1 cellular context compared by ENCODE assay signal in the genomic region with DNA sequence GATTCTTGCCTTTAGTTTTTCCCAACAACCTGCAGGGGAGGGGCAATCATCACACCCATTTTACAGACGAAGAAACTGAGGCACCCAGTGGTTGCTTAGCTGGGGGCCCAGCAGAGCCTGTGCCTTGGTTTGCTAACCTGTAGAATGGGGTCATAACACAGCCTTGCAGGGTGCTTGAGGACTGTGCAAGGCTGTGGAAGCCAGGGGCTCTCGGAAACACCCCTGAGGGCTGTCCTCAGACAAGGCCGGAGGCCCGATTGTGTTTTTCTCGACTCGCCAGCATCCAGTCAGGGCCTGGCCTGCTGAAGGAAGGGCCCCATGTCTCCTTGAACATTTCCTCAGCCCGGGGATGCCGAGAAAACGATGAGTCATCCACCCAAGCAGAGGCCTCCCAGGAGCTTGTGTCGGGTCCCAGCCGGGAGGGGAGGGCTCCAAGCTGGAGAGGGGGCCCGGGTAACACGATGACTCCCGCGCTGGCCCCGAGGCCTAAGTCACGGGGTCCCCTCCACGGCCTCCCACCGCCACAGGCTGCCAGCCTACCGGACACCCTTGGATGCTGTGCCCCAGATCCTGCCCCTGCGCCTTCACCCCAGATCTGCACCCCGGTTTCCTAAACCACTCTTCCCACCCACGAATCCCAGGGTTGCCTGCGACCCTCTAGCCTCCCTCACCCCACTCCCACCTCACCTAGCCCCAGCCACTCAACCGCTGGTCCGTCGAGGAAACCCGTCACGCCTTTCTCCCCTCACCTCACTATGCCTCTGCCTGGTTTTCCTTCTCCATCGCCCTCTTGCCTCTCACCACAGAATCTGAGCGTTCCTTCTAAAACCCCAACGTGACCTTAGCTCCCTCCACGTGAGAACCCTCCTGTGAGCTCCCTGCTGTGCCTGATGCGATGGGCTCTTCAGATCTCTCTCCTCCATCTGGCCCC.
A peak's percentile ranks its signal among the peaks of the same experiment; 100 is the strongest.
TF ChIP-seq lines count a peak whose summit lies in the region.

No MANE protein-coding gene starts in this region.

TF ChIP-seq in K562, 482 proteins besides CTCF, POLR2A, EP300 and RAD21 (continued from another document):
- peak; percentile 62; the same call in 1 of the 2 replicates for TF ChIP-seq TEAD4 (IDR thresholded peaks at IDR 0.05; ENCODE audit: low read length)
- no peak for TF ChIP-seq TEAD4 (CRISPR knock-in tag; IDR thresholded peaks at IDR 0.05; ENCODE audit: borderline replicate concordance)
- TF ChIP-seq CHD1 (IDR thresholded peaks at IDR 0.05; ENCODE audit: low read length) = no peak
- TF ChIP-seq NFRKB (IDR thresholded peaks at IDR 0.05; ENCODE audit: low read depth) = peak; percentile 61
- TF ChIP-seq, protein P1, sequence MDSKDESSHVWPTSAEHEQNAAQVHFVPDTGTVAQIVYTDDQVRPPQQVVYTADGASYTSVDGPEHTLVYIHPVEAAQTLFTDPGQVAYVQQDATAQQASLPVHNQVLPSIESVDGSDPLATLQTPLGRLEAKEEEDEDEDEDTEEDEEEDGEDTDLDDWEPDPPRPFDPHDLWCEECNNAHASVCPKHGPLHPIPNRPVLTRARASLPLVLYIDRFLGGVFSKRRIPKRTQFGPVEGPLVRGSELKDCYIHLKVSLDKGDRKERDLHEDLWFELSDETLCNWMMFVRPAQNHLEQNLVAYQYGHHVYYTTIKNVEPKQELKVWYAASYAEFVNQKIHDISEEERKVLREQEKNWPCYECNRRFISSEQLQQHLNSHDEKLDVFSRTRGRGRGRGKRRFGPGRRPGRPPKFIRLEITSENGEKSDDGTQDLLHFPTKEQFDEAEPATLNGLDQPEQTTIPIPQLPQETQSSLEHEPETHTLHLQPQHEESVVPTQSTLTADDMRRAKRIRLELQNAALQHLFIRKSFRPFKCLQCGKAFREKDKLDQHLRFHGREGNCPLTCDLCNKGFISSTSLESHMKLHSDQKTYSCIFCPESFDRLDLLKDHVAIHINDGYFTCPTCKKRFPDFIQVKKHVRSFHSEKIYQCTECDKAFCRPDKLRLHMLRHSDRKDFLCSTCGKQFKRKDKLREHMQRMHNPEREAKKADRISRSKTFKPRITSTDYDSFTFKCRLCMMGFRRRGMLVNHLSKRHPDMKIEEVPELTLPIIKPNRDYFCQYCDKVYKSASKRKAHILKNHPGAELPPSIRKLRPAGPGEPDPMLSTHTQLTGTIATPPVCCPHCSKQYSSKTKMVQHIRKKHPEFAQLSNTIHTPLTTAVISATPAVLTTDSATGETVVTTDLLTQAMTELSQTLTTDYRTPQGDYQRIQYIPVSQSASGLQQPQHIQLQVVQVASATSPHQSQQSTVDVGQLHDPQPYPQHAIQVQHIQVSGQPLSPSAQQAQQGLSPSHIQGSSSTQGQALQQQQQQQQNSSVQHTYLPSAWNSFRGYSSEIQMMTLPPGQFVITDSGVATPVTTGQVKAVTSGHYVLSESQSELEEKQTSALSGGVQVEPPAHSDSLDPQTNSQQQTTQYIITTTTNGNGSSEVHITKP (IDR thresholded peaks at IDR 0.05; ENCODE audit: partially characterized antibody) = no peak
- TF ChIP-seq NR4A1 (CRISPR knock-in tag; IDR thresholded peaks at IDR 0.05) = no peak
- TF ChIP-seq NR4A1 (tag; IDR thresholded peaks at IDR 0.05) = 0 out of 2 replicates have a peak, but pooled peaks have one; percentile 32
- TF ChIP-seq BRD4 (IDR thresholded peaks at IDR 0.05) = no peak
- no peak for TF ChIP-seq ERF (CRISPR knock-in tag; IDR thresholded peaks at IDR 0.05)
- TF ChIP-seq, protein P2, sequence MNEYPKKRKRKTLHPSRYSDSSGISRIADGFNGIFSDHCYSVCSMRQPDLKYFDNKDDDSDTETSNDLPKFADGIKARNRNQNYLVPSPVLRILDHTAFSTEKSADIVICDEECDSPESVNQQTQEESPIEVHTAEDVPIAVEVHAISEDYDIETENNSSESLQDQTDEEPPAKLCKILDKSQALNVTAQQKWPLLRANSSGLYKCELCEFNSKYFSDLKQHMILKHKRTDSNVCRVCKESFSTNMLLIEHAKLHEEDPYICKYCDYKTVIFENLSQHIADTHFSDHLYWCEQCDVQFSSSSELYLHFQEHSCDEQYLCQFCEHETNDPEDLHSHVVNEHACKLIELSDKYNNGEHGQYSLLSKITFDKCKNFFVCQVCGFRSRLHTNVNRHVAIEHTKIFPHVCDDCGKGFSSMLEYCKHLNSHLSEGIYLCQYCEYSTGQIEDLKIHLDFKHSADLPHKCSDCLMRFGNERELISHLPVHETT (CRISPR knock-in tag; conservative IDR thresholded peaks at IDR 0.05 in 1 of 2, IDR thresholded peaks at IDR 0.05 in 1 of 2) = no peak
- TF ChIP-seq, protein P3, sequence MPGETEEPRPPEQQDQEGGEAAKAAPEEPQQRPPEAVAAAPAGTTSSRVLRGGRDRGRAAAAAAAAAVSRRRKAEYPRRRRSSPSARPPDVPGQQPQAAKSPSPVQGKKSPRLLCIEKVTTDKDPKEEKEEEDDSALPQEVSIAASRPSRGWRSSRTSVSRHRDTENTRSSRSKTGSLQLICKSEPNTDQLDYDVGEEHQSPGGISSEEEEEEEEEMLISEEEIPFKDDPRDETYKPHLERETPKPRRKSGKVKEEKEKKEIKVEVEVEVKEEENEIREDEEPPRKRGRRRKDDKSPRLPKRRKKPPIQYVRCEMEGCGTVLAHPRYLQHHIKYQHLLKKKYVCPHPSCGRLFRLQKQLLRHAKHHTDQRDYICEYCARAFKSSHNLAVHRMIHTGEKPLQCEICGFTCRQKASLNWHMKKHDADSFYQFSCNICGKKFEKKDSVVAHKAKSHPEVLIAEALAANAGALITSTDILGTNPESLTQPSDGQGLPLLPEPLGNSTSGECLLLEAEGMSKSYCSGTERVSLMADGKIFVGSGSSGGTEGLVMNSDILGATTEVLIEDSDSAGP (CRISPR knock-in tag; IDR thresholded peaks at IDR 0.05) = no peak
- TF ChIP-seq TEAD1 (CRISPR knock-in tag; IDR thresholded peaks at IDR 0.05) = 0 out of 4 replicates have a peak, but pooled peaks have one; percentile 22 to 46
- TF ChIP-seq HDGF (IDR thresholded peaks at IDR 0.05) = peak; percentile 85
- no peak for TF ChIP-seq NR2C2 (CRISPR knock-in tag; IDR thresholded peaks at IDR 0.05)
- TF ChIP-seq NR2C2 (tag; IDR thresholded peaks at IDR 0.05) = peak; percentile 62
- TF ChIP-seq, protein P4, sequence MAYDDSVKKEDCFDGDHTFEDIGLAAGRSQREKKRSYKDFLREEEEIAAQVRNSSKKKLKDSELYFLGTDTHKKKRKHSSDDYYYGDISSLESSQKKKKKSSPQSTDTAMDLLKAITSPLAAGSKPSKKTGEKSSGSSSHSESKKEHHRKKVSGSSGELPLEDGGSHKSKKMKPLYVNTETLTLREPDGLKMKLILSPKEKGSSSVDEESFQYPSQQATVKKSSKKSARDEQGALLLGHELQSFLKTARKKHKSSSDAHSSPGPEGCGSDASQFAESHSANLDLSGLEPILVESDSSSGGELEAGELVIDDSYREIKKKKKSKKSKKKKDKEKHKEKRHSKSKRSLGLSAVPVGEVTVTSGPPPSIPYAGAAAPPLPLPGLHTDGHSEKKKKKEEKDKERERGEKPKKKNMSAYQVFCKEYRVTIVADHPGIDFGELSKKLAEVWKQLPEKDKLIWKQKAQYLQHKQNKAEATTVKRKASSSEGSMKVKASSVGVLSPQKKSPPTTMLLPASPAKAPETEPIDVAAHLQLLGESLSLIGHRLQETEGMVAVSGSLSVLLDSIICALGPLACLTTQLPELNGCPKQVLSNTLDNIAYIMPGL (CRISPR knock-in tag; IDR thresholded peaks at IDR 0.05) = no peak
- no peak for TF ChIP-seq ZNF143 (CRISPR knock-in tag; IDR thresholded peaks at IDR 0.05)
- TF ChIP-seq ZNF41 (CRISPR knock-in tag; conservative IDR thresholded peaks at IDR 0.05) = no peak
- no peak for TF ChIP-seq SIN3A (IDR thresholded peaks at IDR 0.05; ENCODE audit: borderline replicate concordance in 2 of 2, control insufficient read depth in 1 of 2, low read depth in 2 of 2, low read length in 2 of 2)
- TF ChIP-seq, protein P5, sequence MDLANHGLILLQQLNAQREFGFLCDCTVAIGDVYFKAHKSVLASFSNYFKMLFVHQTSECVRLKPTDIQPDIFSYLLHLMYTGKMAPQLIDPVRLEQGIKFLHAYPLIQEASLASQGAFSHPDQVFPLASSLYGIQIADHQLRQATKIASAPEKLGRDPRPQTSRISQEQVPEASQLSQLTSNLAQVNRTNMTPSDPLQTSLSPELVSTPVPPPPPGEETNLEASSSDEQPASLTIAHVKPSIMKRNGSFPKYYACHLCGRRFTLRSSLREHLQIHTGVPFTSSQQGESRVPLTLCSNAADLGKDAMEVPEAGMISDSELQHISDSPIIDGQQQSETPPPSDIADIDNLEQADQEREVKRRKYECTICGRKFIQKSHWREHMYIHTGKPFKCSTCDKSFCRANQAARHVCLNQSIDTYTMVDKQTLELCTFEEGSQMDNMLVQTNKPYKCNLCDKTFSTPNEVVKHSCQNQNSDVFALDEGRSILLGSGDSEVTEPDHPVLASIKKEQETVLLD (IDR thresholded peaks at IDR 0.05) = peak; percentile 41; the same call in 1 of the 2 replicates
- no peak for TF ChIP-seq NR1H2 (CRISPR knock-in tag; IDR thresholded peaks at IDR 0.05)
- no peak for TF ChIP-seq ZNF197 (CRISPR knock-in tag; IDR thresholded peaks at IDR 0.05; ENCODE audit: low read depth)
- TF ChIP-seq, protein P6, sequence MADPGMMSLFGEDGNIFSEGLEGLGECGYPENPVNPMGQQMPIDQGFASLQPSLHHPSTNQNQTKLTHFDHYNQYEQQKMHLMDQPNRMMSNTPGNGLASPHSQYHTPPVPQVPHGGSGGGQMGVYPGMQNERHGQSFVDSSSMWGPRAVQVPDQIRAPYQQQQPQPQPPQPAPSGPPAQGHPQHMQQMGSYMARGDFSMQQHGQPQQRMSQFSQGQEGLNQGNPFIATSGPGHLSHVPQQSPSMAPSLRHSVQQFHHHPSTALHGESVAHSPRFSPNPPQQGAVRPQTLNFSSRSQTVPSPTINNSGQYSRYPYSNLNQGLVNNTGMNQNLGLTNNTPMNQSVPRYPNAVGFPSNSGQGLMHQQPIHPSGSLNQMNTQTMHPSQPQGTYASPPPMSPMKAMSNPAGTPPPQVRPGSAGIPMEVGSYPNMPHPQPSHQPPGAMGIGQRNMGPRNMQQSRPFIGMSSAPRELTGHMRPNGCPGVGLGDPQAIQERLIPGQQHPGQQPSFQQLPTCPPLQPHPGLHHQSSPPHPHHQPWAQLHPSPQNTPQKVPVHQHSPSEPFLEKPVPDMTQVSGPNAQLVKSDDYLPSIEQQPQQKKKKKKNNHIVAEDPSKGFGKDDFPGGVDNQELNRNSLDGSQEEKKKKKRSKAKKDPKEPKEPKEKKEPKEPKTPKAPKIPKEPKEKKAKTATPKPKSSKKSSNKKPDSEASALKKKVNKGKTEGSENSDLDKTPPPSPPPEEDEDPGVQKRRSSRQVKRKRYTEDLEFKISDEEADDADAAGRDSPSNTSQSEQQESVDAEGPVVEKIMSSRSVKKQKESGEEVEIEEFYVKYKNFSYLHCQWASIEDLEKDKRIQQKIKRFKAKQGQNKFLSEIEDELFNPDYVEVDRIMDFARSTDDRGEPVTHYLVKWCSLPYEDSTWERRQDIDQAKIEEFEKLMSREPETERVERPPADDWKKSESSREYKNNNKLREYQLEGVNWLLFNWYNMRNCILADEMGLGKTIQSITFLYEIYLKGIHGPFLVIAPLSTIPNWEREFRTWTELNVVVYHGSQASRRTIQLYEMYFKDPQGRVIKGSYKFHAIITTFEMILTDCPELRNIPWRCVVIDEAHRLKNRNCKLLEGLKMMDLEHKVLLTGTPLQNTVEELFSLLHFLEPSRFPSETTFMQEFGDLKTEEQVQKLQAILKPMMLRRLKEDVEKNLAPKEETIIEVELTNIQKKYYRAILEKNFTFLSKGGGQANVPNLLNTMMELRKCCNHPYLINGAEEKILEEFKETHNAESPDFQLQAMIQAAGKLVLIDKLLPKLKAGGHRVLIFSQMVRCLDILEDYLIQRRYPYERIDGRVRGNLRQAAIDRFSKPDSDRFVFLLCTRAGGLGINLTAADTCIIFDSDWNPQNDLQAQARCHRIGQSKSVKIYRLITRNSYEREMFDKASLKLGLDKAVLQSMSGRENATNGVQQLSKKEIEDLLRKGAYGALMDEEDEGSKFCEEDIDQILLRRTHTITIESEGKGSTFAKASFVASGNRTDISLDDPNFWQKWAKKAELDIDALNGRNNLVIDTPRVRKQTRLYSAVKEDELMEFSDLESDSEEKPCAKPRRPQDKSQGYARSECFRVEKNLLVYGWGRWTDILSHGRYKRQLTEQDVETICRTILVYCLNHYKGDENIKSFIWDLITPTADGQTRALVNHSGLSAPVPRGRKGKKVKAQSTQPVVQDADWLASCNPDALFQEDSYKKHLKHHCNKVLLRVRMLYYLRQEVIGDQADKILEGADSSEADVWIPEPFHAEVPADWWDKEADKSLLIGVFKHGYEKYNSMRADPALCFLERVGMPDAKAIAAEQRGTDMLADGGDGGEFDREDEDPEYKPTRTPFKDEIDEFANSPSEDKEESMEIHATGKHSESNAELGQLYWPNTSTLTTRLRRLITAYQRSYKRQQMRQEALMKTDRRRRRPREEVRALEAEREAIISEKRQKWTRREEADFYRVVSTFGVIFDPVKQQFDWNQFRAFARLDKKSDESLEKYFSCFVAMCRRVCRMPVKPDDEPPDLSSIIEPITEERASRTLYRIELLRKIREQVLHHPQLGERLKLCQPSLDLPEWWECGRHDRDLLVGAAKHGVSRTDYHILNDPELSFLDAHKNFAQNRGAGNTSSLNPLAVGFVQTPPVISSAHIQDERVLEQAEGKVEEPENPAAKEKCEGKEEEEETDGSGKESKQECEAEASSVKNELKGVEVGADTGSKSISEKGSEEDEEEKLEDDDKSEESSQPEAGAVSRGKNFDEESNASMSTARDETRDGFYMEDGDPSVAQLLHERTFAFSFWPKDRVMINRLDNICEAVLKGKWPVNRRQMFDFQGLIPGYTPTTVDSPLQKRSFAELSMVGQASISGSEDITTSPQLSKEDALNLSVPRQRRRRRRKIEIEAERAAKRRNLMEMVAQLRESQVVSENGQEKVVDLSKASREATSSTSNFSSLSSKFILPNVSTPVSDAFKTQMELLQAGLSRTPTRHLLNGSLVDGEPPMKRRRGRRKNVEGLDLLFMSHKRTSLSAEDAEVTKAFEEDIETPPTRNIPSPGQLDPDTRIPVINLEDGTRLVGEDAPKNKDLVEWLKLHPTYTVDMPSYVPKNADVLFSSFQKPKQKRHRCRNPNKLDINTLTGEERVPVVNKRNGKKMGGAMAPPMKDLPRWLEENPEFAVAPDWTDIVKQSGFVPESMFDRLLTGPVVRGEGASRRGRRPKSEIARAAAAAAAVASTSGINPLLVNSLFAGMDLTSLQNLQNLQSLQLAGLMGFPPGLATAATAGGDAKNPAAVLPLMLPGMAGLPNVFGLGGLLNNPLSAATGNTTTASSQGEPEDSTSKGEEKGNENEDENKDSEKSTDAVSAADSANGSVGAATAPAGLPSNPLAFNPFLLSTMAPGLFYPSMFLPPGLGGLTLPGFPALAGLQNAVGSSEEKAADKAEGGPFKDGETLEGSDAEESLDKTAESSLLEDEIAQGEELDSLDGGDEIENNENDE (IDR thresholded peaks at IDR 0.05; ENCODE audit: low read depth, low read length) = no peak
- TF ChIP-seq ZNF551 (CRISPR knock-in tag; IDR thresholded peaks at IDR 0.05) = no peak
